Comparison of ENCODE assay signal across 9 cellular contexts in genomic region chrX:123976671-123977316, GRCh38. TPM values are rescaled to one million over a fixed set of nuclear protein-coding genes. Genes with fewer than 3 reads are reported as not detected.
A peak's percentile ranks its signal among the peaks of the same experiment; 100 is the strongest.
DNase-seq lines count a peak whose midpoint lies in the region; ATAC-seq and TF ChIP-seq lines count a peak whose summit lies in the region.
"Had no signal": no experiment of that assay in that cellular context is flagged by ENCODE, and none has a peak within 500 bp of the region (broad histone marks: within the 10 kb centered on the region; RNA-seq: fewer than 3 reads in every experiment).

No MANE protein-coding gene starts in this region.

- peak; percentile 14 for TF ChIP-seq CTCF in lung (IDR thresholded peaks at IDR 0.05; ENCODE audit: control extremely low read depth, extremely low read depth)
- TF ChIP-seq CTCF in WERI-Rb-1 (IDR thresholded peaks at IDR 0.05; ENCODE audit: low read depth, low read length) = no peak

- DNase-seq in COLO829 (ENCODE audit: low spot score) (peak; percentile 23), LoVo (ENCODE audit: low spot score) (peak; percentile 9), amniotic stem cell (lab: John Stamatoyannopoulos, UW) (peak; percentile 2), lung (ENCODE audit: low spot score) (no peak), NK-92 (lab: John Stamatoyannopoulos, UW; ENCODE audit: unreplicated experiment) (no peak), WERI-Rb-1 (no peak), amygdala (lab: John Stamatoyannopoulos, UW) (no peak)
- DNase-seq: right cardiac atrium had no signal

- WGBS in lung, 2 donors = 50 to 65% methylated on average over 1 of the region's 1 CpG

- H3K4me3 ChIP-seq in lung (no peak overlapping the region), WERI-Rb-1 (ENCODE audit: low read depth, low read length) (no peak overlapping the region)

- ATAC-seq in lung (ENCODE audit: insufficient read depth, low FRiP score) = peak; percentile 47
- ATAC-seq in HG02885 (IDR thresholded peaks at IDR 0.05; ENCODE audit: poor library complexity, unreplicated experiment) = no peak

- H3K27ac ChIP-seq in lung (ENCODE audit: low read depth in 1 of 2, low read length in 1 of 2) = no peak overlapping the region
- no peak overlapping the region for H3K27ac ChIP-seq in WERI-Rb-1

- H3K36me3 ChIP-seq in lung (ENCODE audit: control insufficient read depth in 2 of 2, insufficient read depth in 2 of 2, low read length in 2 of 2) (no peaks in the 10 kb centered on the region), WERI-Rb-1 (no peaks in the 10 kb centered on the region)

- H3K27me3 ChIP-seq in lung (ENCODE audit: control insufficient read depth, insufficient read depth) (no peaks in the 10 kb centered on the region), WERI-Rb-1 (ENCODE audit: insufficient read depth, low read depth, severe bottlenecking) (no peaks in the 10 kb centered on the region)

- peaks cover 1 to 8% of the 10 kb centered on the region in 2 donors for H3K4me1 ChIP-seq in lung (ENCODE audit: control insufficient read depth in 2 of 2, insufficient read depth in 2 of 2, low read length in 2 of 2)

- H3K9me3 ChIP-seq in lung (ENCODE audit: control insufficient read depth in 2 of 2, insufficient read depth in 1 of 2, low read length in 1 of 2) (no peaks in the 10 kb centered on the region), WERI-Rb-1 (ENCODE audit: severe bottlenecking) (no peaks in the 10 kb centered on the region)

RNA-seq across cellular contexts. Expression of gene STAG2, which starts 15.3 kb away (rescaled TPM):
- 100 to 1,000 TPM in 1 of 2 donors, 10 to 100 TPM in 1; 46.8 to 181 TPM for total RNA-seq in lung
- polyA plus RNA-seq in lung = 10 to 100 TPM; 16.4 to 26.8 TPM

Comparison
In these comparisons a context has a peak if more than half of its experiments do, and no peak if none do; other contexts are left out.
1. DNase-seq: peak in COLO829 (single experiment), LoVo (single experiment) and amniotic stem cell (single experiment); none in lung (single experiment), NK-92 (single experiment), WERI-Rb-1 (single experiment) and amygdala (0 of 56).